17 cellular contexts compared by ENCODE assay signal in the genomic region with DNA sequence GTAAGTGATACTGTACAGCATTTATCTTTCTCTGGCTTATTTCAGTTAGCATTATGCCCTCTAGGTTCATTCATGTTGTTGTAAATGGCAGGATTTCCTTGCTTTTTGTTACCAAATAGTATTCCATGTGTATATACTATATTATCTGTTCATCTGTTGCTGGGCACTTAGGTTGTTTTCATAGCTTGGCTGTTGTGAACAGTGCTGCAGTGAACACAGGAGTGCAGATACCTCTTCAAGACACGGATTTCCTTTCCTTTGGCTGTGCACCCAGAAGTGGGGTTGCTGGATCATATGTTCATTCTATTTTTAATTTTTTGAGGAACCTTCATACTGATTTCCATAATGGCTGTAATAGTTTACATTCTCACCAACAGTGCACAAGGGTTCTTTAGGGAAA. TPM values are rescaled to one million over a fixed set of nuclear protein-coding genes. Genes with fewer than 3 reads are reported as not detected.
DNase-seq lines count a peak whose midpoint lies in the region; ATAC-seq and TF ChIP-seq lines count a peak whose summit lies in the region.
"Had no signal": no experiment of that assay in that cellular context is flagged by ENCODE, and none has a peak within 500 bp of the region (broad histone marks: within the 10 kb centered on the region; RNA-seq: fewer than 3 reads in every experiment).

No MANE protein-coding gene starts in this region.

- no peak overlapping the region for H3K4me3 Mint-ChIP-seq in activated CD4-positive, alpha-beta T cell treated with anti-CD3 and anti-CD28 coated beads, Interleukin-2, amount 10 ng/mL, durations not matched to agents 24 days and 14 days
- H3K4me3 Mint-ChIP-seq in CD4-positive, alpha-beta T cell, result no peak overlapping the region
- no peak overlapping the region for H3K4me3 Mint-ChIP-seq in nephron progenitor cell
- H3K4me3 Mint-ChIP-seq: GM23338 had no signal

- H3K27ac Mint-ChIP-seq in activated CD4-positive, alpha-beta T cell treated with anti-CD3 and anti-CD28 coated beads, Interleukin-2, amount 10 ng/mL, durations not matched to agents 24 days and 14 days, result peak overlapping the region; percentile 6
- peak overlapping the region; percentile 22 for H3K27ac Mint-ChIP-seq in CD4-positive, alpha-beta T cell
- H3K27ac Mint-ChIP-seq in nephron progenitor cell, result peak overlapping the region; percentile 45
- H3K27ac Mint-ChIP-seq: GM23338 had no signal

- H3K9me3 Mint-ChIP-seq in activated CD4-positive, alpha-beta T cell treated with anti-CD3 and anti-CD28 coated beads, Interleukin-2, amount 10 ng/mL, durations not matched to agents 24 days and 14 days, result no peaks in the 10 kb centered on the region
- no peaks in the 10 kb centered on the region for H3K9me3 Mint-ChIP-seq in CD4-positive, alpha-beta T cell
- no peaks in the 10 kb centered on the region for H3K9me3 Mint-ChIP-seq in nephron progenitor cell
- H3K9me3 Mint-ChIP-seq: GM23338 had no signal

- peaks cover 9% of the 10 kb centered on the region for H3K4me1 Mint-ChIP-seq in activated CD4-positive, alpha-beta T cell treated with anti-CD3 and anti-CD28 coated beads, Interleukin-2, amount 10 ng/mL, durations not matched to agents 24 days and 14 days
- H3K4me1 Mint-ChIP-seq in CD4-positive, alpha-beta T cell (ENCODE audit: low read depth), result peaks cover 49% of the 10 kb centered on the region
- no peaks in the 10 kb centered on the region for H3K4me1 Mint-ChIP-seq in nephron progenitor cell
- H3K4me1 Mint-ChIP-seq: GM23338 had no signal

- POLR2A ChIA-PET in CD4-positive, alpha-beta T cell (lab: Charles Lee), result no interaction called here

- CTCF ChIA-PET in CD4-positive, alpha-beta T cell (lab: Charles Lee), result interaction anchor here (0.6 kb wide), 1 partner anchor 15 kb away, joined by 3 read pairs; no protein-coding TSS in a partner anchor

- no peaks in the 10 kb centered on the region for H3K27me3 Mint-ChIP-seq in activated CD4-positive, alpha-beta T cell treated with anti-CD3 and anti-CD28 coated beads, Interleukin-2, amount 10 ng/mL, durations not matched to agents 24 days and 14 days
- H3K27me3 Mint-ChIP-seq in CD4-positive, alpha-beta T cell, result no peaks in the 10 kb centered on the region
- H3K27me3 Mint-ChIP-seq in nephron progenitor cell (ENCODE audit: low read depth, poor library complexity), result no peaks in the 10 kb centered on the region

- H3K27ac ChIP-seq in CD4-positive, alpha-beta T cell (ENCODE audit: low read depth, low read length), result no peak overlapping the region
- H3K27ac ChIP-seq: A549 had no signal

- peaks cover 5% of the 10 kb centered on the region for H3K36me3 Mint-ChIP-seq in activated CD4-positive, alpha-beta T cell treated with anti-CD3 and anti-CD28 coated beads, Interleukin-2, amount 10 ng/mL, durations not matched to agents 24 days and 14 days (ENCODE audit: low read depth)
- peaks cover 35% of the 10 kb centered on the region for H3K36me3 Mint-ChIP-seq in CD4-positive, alpha-beta T cell (ENCODE audit: low read depth)
- peaks cover 32% of the 10 kb centered on the region for H3K36me3 Mint-ChIP-seq in nephron progenitor cell (ENCODE audit: low read depth)

- DNase-seq in activated CD4-positive, alpha-beta T cell treated with anti-CD3 and anti-CD28 coated beads, Interleukin-2, amount 10 ng/mL, durations not matched to agents 24 days and 14 days, result no peak
- DNase-seq in activated CD4-positive, alpha-beta T cell treated with anti-CD3 and anti-CD28 coated beads, Interleukin-2, amount 50 U/mL, for 1 hour, result no peak
- no peak for DNase-seq in CD4-positive, alpha-beta T cell
- DNase-seq in nephron progenitor cell, result no peak
- no peak for DNase-seq in HuH-7 (ENCODE audit: low spot score)
- DNase-seq: DMS79; HCEC 1CT; NCI-H1694 treated with DMSO at 0.1 percent for 48 hours; NCI-H2107; NCI-H345; NCI-H524 treated with DMSO at 0.1 percent for 48 hours; NK-92 treated with Interleukin-12 subunit alpha and Interleukin-12 subunit beta, amount 100 ng/mL, for 24 hours; SHP77 had no signal

- no peaks in the 10 kb centered on the region for H3K27me3 ChIP-seq in CD4-positive, alpha-beta T cell (ENCODE audit: control insufficient read depth, insufficient read depth, low read length)

- no peak for TF ChIP-seq CTCF in CD4-positive, alpha-beta T cell (IDR thresholded peaks at IDR 0.05)
- no peak for TF ChIP-seq CTCF in nephron progenitor cell (IDR thresholded peaks at IDR 0.05)

- ATAC-seq in CD4-positive, alpha-beta T cell (ENCODE audit: poor library complexity), result no peak
- peak; percentile 30; the same call in 2 of the 3 replicates for ATAC-seq in SK-N-SH treated with all-trans-retinoic acid at 6 μM for 48 hours
- no peak for ATAC-seq in HG02970 (IDR thresholded peaks at IDR 0.05; ENCODE audit: low FRiP score, unreplicated experiment)
- ATAC-seq: GM23338 had no signal

- H3K9me3 ChIP-seq in CD4-positive, alpha-beta T cell (ENCODE audit: control insufficient read depth, low read length), result no peaks in the 10 kb centered on the region
- H3K9me3 ChIP-seq: A549 had no signal

- intact Hi-C loops in activated CD4-positive, alpha-beta T cell treated with anti-CD3 and anti-CD28 coated beads, Interleukin-2, amount 10 ng/mL, durations not matched to agents 24 days and 14 days (cut with micrococcal nuclease), result no loop called here
- intact Hi-C loops in CD4-positive, alpha-beta T cell (cut with DNase I, micrococcal nuclease), result no loop called here

TF ChIP-seq in SK-N-SH treated with all-trans-retinoic acid at 6 μM for 48 hours, 23 proteins besides CTCF, POLR2A, EP300 and RAD21:
- TF ChIP-seq, protein P1, sequence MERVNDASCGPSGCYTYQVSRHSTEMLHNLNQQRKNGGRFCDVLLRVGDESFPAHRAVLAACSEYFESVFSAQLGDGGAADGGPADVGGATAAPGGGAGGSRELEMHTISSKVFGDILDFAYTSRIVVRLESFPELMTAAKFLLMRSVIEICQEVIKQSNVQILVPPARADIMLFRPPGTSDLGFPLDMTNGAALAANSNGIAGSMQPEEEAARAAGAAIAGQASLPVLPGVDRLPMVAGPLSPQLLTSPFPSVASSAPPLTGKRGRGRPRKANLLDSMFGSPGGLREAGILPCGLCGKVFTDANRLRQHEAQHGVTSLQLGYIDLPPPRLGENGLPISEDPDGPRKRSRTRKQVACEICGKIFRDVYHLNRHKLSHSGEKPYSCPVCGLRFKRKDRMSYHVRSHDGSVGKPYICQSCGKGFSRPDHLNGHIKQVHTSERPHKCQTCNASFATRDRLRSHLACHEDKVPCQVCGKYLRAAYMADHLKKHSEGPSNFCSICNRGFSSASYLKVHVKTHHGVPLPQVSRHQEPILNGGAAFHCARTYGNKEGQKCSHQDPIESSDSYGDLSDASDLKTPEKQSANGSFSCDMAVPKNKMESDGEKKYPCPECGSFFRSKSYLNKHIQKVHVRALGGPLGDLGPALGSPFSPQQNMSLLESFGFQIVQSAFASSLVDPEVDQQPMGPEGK (CRISPR knock-in tag; IDR thresholded peaks at IDR 0.05; ENCODE audit: borderline replicate concordance), result no peak
- TF ChIP-seq, protein P2, sequence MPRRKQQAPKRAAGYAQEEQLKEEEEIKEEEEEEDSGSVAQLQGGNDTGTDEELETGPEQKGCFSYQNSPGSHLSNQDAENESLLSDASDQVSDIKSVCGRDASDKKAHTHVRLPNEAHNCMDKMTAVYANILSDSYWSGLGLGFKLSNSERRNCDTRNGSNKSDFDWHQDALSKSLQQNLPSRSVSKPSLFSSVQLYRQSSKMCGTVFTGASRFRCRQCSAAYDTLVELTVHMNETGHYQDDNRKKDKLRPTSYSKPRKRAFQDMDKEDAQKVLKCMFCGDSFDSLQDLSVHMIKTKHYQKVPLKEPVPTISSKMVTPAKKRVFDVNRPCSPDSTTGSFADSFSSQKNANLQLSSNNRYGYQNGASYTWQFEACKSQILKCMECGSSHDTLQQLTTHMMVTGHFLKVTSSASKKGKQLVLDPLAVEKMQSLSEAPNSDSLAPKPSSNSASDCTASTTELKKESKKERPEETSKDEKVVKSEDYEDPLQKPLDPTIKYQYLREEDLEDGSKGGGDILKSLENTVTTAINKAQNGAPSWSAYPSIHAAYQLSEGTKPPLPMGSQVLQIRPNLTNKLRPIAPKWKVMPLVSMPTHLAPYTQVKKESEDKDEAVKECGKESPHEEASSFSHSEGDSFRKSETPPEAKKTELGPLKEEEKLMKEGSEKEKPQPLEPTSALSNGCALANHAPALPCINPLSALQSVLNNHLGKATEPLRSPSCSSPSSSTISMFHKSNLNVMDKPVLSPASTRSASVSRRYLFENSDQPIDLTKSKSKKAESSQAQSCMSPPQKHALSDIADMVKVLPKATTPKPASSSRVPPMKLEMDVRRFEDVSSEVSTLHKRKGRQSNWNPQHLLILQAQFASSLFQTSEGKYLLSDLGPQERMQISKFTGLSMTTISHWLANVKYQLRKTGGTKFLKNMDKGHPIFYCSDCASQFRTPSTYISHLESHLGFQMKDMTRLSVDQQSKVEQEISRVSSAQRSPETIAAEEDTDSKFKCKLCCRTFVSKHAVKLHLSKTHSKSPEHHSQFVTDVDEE (CRISPR knock-in tag; IDR thresholded peaks at IDR 0.05), result no peak
- TF ChIP-seq TOX (CRISPR knock-in tag; IDR thresholded peaks at IDR 0.05; ENCODE audit: borderline replicate concordance), result no peak
- no peak for TF ChIP-seq ISL1 (CRISPR knock-in tag; IDR thresholded peaks at IDR 0.05)
- TF ChIP-seq ZC3H10 (CRISPR knock-in tag; IDR thresholded peaks at IDR 0.05), result no peak
- no peak for TF ChIP-seq PPARA (CRISPR knock-in tag; IDR thresholded peaks at IDR 0.05; ENCODE audit: borderline replicate concordance)
- no peak for TF ChIP-seq ARNTL (CRISPR knock-in tag; IDR thresholded peaks at IDR 0.05; ENCODE audit: borderline replicate concordance, low read depth)
- no peak for TF ChIP-seq TCF4 (CRISPR knock-in tag; IDR thresholded peaks at IDR 0.05; ENCODE audit: borderline replicate concordance)
- TF ChIP-seq GLIS3 (CRISPR knock-in tag; IDR thresholded peaks at IDR 0.05), result no peak
- TF ChIP-seq RARB (CRISPR knock-in tag; IDR thresholded peaks at IDR 0.05), result no peak
- no peak for TF ChIP-seq CSDC2 (CRISPR knock-in tag; IDR thresholded peaks at IDR 0.05)
- no peak for TF ChIP-seq OSR1 (CRISPR knock-in tag; IDR thresholded peaks at IDR 0.05)
- no peak for TF ChIP-seq ESRRG (CRISPR knock-in tag; IDR thresholded peaks at IDR 0.05)
- TF ChIP-seq ZNF8 (CRISPR knock-in tag; IDR thresholded peaks at IDR 0.05), result no peak
- TF ChIP-seq ZFP30 (CRISPR knock-in tag; IDR thresholded peaks at IDR 0.05), result no peak
TF ChIP-seq in SK-N-SH treated with all-trans-retinoic acid at 6 μM for 48 hours: peak in this region for 0.

RNA-seq across cellular contexts. Expression of a gene that starts 21.5 kb away (rescaled TPM):
- total RNA-seq in activated CD4-positive, alpha-beta T cell treated with anti-CD3 and anti-CD28 coated beads, Interleukin-2, amount 10 ng/mL, durations not matched to agents 24 days and 14 days, result 66.2 and 66.5 TPM in 2 replicates
- 10 to 100 TPM; 56.4 to 56.5 TPM for total RNA-seq in CD4-positive, alpha-beta T cell

RNA-seq across cellular contexts. Expression of a gene that starts 42.1 kb away (rescaled TPM):
- 91.6 and 97.0 TPM in 2 replicates for total RNA-seq in activated CD4-positive, alpha-beta T cell treated with anti-CD3 and anti-CD28 coated beads, Interleukin-2, amount 10 ng/mL, durations not matched to agents 24 days and 14 days
- total RNA-seq in CD4-positive, alpha-beta T cell, result 10 to 100 TPM; 17.7 to 18.2 TPM
